In the genomic region with DNA sequence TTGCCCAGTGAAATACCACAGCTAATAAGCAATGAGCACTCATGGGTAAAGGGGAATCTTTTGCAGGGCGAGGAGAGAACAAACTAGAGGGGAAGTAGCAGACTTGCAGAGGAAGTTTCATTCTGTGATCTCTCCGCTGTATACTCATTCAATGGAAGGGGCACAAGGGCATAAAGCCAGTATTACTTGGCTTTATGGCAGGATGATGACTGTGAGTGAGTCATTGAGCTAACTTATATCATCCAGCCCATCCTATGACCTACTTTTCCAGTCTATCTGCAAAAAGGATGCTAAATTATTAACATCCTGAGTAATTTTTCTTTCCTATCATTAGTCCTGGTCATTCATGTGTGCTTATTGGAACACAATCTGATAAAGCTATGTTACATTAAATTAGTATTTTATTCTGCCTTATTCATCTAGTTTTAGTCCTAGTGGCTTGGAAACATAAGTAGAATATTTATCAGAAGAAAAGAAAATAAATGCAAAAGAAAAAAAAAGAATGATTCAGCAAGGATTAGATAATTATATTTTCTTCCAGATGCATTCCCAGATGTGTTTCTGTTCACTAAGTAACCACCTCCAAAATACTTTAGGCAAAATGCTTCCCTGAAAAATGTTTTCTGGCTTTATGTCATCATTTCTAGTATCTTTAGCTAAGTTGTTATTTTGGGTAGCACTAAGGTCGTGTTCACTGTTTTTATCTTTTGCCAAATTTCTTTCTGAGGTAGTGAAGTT, we compare ENCODE assay signal across 9 cellular contexts.
DNase-seq lines count a peak whose midpoint lies in the region; ATAC-seq lines count a peak whose summit lies in the region.
"Had no signal": no experiment of that assay in that cellular context is flagged by ENCODE, and none has a peak within 500 bp of the region (broad histone marks: within the 10 kb centered on the region; RNA-seq: fewer than 3 reads in every experiment).

No MANE protein-coding gene starts in this region.

- no peaks in the 10 kb centered on the region for H3K27me3 Mint-ChIP-seq in effector memory CD8-positive, alpha-beta T cell
- H3K27me3 Mint-ChIP-seq: central memory CD8-positive, alpha-beta T cell had no signal

- peak; percentile 56 for ATAC-seq in GM19463 (IDR thresholded peaks at IDR 0.05; ENCODE audit: unreplicated experiment)
- ATAC-seq in stimulated activated effector memory CD8-positive, alpha-beta T cell treated with anti-CD3 and anti-CD28 coated beads, Interleukin-12 subunit alpha, Interleukin-12 subunit beta, amount 100 ng/mL, for 72 hours: peak; percentile 70
- ATAC-seq in effector memory CD8-positive, alpha-beta T cell (replicated peaks): no peak
- ATAC-seq: lower lobe of right lung had no signal

- H3K27ac Mint-ChIP-seq in stimulated activated effector memory CD8-positive, alpha-beta T cell treated with anti-CD3 and anti-CD28 coated beads, Interleukin-12 subunit alpha, Interleukin-12 subunit beta, amount 100 ng/mL, for 72 hours: no peak overlapping the region
- no peak overlapping the region for H3K27ac Mint-ChIP-seq in effector memory CD8-positive, alpha-beta T cell

- no peaks in the 10 kb centered on the region for H3K4me1 Mint-ChIP-seq in stimulated activated effector memory CD8-positive, alpha-beta T cell treated with anti-CD3 and anti-CD28 coated beads, Interleukin-12 subunit alpha, Interleukin-12 subunit beta, amount 100 ng/mL, for 72 hours
- H3K4me1 Mint-ChIP-seq in effector memory CD8-positive, alpha-beta T cell (ENCODE audit: low read depth in 2 of 2): no peaks in the 10 kb centered on the region
- H3K4me1 Mint-ChIP-seq: central memory CD8-positive, alpha-beta T cell had no signal

- no peaks in the 10 kb centered on the region for H3K9me3 Mint-ChIP-seq in stimulated activated effector memory CD8-positive, alpha-beta T cell treated with anti-CD3 and anti-CD28 coated beads, Interleukin-12 subunit alpha, Interleukin-12 subunit beta, amount 100 ng/mL, for 72 hours
- no peaks in the 10 kb centered on the region for H3K9me3 Mint-ChIP-seq in effector memory CD8-positive, alpha-beta T cell
- H3K9me3 Mint-ChIP-seq: central memory CD8-positive, alpha-beta T cell had no signal

- H3K36me3 Mint-ChIP-seq in stimulated activated effector memory CD8-positive, alpha-beta T cell treated with anti-CD3 and anti-CD28 coated beads, Interleukin-12 subunit alpha, Interleukin-12 subunit beta, amount 100 ng/mL, for 72 hours: peaks cover 27% of the 10 kb centered on the region
- H3K36me3 Mint-ChIP-seq in effector memory CD8-positive, alpha-beta T cell (ENCODE audit: insufficient read depth): peaks cover 9% of the 10 kb centered on the region

- no peak overlapping the region for H3K4me3 Mint-ChIP-seq in stimulated activated effector memory CD8-positive, alpha-beta T cell treated with anti-CD3 and anti-CD28 coated beads, Interleukin-12 subunit alpha, Interleukin-12 subunit beta, amount 100 ng/mL, for 72 hours
- H3K4me3 Mint-ChIP-seq in effector memory CD8-positive, alpha-beta T cell: no peak overlapping the region
- H3K4me3 Mint-ChIP-seq: central memory CD8-positive, alpha-beta T cell had no signal

- DNase-seq in NCI-H226: peak; percentile 88
- DNase-seq in epidermal melanocyte (ENCODE audit: insufficient read length, low spot score): peak; percentile 15
- DNase-seq in stimulated activated effector memory CD8-positive, alpha-beta T cell treated with anti-CD3 and anti-CD28 coated beads, Interleukin-12 subunit alpha, Interleukin-12 subunit beta, amount 100 ng/mL, for 72 hours (ENCODE audit: low spot score in 2 of 2): no peak
- no peak for DNase-seq in NCI-H2227 treated with DMSO at 0.1 percent for 48 hours (lab: John Stamatoyannopoulos, UW)
- no peak for DNase-seq in effector memory CD8-positive, alpha-beta T cell
- no peak for DNase-seq in DMS79 (lab: John Stamatoyannopoulos, UW)
- DNase-seq: lower lobe of right lung had no signal

Comparison
In these comparisons a context has a peak if more than half of its experiments do, and no peak if none do; other contexts are left out.
1. DNase-seq: peak in NCI-H226 (single experiment) and epidermal melanocyte (single experiment); none in stimulated activated effector memory CD8-positive, alpha-beta T cell treated with anti-CD3 and anti-CD28 coated beads, Interleukin-12 subunit alpha, Interleukin-12 subunit beta, amount 100 ng/mL, for 72 hours (0 of 2), NCI-H2227 treated with DMSO at 0.1 percent for 48 hours (single experiment), effector memory CD8-positive, alpha-beta T cell (0 of 3) and DMS79 (single experiment).